ENCODE assay signal across 18 cellular contexts in genomic region chr18:5842653-5843052, GRCh38. TPM values are rescaled to one million over a fixed set of nuclear protein-coding genes. Genes with fewer than 3 reads are reported as not detected.
A peak's percentile ranks its signal among the peaks of the same experiment; 100 is the strongest.
DNase-seq lines count a peak whose midpoint lies in the region; ATAC-seq and TF ChIP-seq lines count a peak whose summit lies in the region.
"Had no signal": no experiment of that assay in that cellular context is flagged by ENCODE, and none has a peak within 500 bp of the region (broad histone marks: within the 10 kb centered on the region; RNA-seq: fewer than 3 reads in every experiment).

No MANE protein-coding gene starts in this region.

- peaks cover 15% of the 10 kb centered on the region for H3K4me1 Mint-ChIP-seq in mesothelial cell of epicardium
- H3K4me1 Mint-ChIP-seq: CD4-positive, CD25-positive, alpha-beta regulatory T cell had no signal

- H3K27me3 Mint-ChIP-seq in mesothelial cell of epicardium (ENCODE audit: low read depth): no peaks in the 10 kb centered on the region
- H3K27me3 Mint-ChIP-seq: CD4-positive, CD25-positive, alpha-beta regulatory T cell had no signal

- TF ChIP-seq CTCF in mesothelial cell of epicardium (IDR thresholded peaks at IDR 0.05; ENCODE audit: unreplicated experiment): no peak

- no peak for ATAC-seq in left lobe of liver
- no peak for ATAC-seq in left colon

- H3K36me3 Mint-ChIP-seq in mesothelial cell of epicardium: no peaks in the 10 kb centered on the region
- H3K36me3 Mint-ChIP-seq: CD4-positive, CD25-positive, alpha-beta regulatory T cell had no signal

- DNase-seq in NCI-H526 (lab: John Stamatoyannopoulos, UW): peak; percentile 37 to 44
- DNase-seq in NCI-H526 treated with DMSO at 0.1 percent for 48 hours (lab: John Stamatoyannopoulos, UW): no peak
- DNase-seq in SW480 (ENCODE audit: low spot score): peak; percentile 49
- DNase-seq in islet precursor cell: peak; percentile 60
- no peak for DNase-seq in left lobe of liver (ENCODE audit: low spot score)
- no peak for DNase-seq in mesothelial cell of epicardium (ENCODE audit: low spot score in 2 of 2, unreplicated experiment in 2 of 2)
- DNase-seq in left colon: no peak
- DNase-seq: CD4-positive, CD25-positive, alpha-beta regulatory T cell; COR-L47; DMS153; GF-D8; NCI-H1092 treated with DMSO at 0.1 percent for 48 hours; NCI-H1436 treated with DMSO at 0.1 percent for 48 hours; NCI-H2029; NCI-H345; OCI-M1; SJCRH30 had no signal

- no peak overlapping the region for H3K27ac Mint-ChIP-seq in mesothelial cell of epicardium
- H3K27ac Mint-ChIP-seq: CD4-positive, CD25-positive, alpha-beta regulatory T cell had no signal

- H3K4me3 Mint-ChIP-seq in mesothelial cell of epicardium: no peak overlapping the region
- H3K4me3 Mint-ChIP-seq: CD4-positive, CD25-positive, alpha-beta regulatory T cell had no signal

- H3K9me3 Mint-ChIP-seq in mesothelial cell of epicardium: peaks cover 13% of the 10 kb centered on the region
- H3K9me3 Mint-ChIP-seq: CD4-positive, CD25-positive, alpha-beta regulatory T cell had no signal

- intact Hi-C loops in left colon (cut with DNase I, micrococcal nuclease): loop anchor here in 1 of 2 donors (10.0 kb wide), 1 partner anchor 238 kb away; no protein-coding TSS in a partner anchor

RNA-seq across cellular contexts. Expression of gene TMEM200C, which starts 52.7 kb away (rescaled TPM):
- total RNA-seq in left lobe of liver: 3.7 TPM
- 9.5 to 11.7 TPM (median 11.2 TPM) in 3 replicates for total RNA-seq in mesothelial cell of epicardium
- under 1 TPM; 0.06 to 0.20 TPM for total RNA-seq in left colon
- total RNA-seq: CD4-positive, CD25-positive, alpha-beta regulatory T cell; SJCRH30; T-helper 1 cell treated with Interleukin-12 subunit alpha and Interleukin-12 subunit beta and Interleukin-4 antibody, amounts not matched to agents 30 ng/mL and 1 ng/mL, for 36 hours had no signal

Comparison
In these comparisons a context has a peak if more than half of its experiments do, and no peak if none do; other contexts are left out.
1. DNase-seq: peak in NCI-H526 (2 of 2), SW480 (single experiment) and islet precursor cell (single experiment); none in NCI-H526 treated with DMSO at 0.1 percent for 48 hours (single experiment), left lobe of liver (single experiment), mesothelial cell of epicardium (0 of 2) and left colon (0 of 2).